ENCODE assay signal across 1 cellular context in the genomic region with DNA sequence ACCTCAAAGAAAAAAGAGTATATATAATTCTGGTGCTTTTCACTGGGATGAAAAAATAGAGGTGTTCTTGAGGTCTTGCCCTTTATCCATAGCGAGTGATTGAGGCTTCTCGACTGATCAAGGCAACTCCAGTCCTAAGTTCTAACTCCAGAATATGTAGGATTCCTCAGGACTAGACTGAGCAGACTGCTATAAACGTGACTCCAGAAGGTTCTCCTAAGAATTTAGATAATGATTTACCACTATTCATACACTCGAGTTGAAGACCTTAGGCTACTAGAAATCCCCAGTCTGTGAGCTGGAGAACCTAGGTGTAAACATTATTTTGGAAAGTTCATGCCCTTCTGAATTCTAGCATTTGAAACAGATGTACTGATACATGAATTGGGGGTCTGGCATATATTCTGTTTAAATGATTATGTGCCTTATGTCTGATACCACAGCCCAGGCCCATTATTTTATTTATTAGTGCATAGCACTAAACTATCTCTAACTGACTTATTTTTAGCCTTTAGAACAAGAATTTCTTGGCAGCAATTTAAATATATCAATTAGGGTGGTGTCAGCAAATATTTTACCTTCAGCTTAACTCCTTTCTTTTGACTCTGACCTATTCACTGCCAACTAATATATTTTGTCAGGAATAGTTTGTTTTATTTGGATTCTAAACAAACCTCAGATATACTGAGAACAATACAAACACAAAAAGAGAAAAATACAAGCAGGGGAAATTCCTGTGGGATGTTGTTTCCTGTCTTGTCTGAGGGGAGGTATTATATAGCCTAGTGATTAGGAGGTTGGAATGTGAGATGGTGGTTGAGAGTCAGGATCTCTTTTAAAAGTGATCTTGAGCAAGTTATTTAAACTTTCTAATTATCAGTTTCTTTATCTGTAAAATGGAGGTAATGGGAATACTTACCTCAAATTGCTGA.
TF ChIP-seq lines count a peak whose summit lies in the region.

No MANE protein-coding gene starts in this region.

TF ChIP-seq in WTC11, 78 proteins besides CTCF, POLR2A, EP300 and RAD21 (continued from another document):
- TF ChIP-seq, protein P1, sequence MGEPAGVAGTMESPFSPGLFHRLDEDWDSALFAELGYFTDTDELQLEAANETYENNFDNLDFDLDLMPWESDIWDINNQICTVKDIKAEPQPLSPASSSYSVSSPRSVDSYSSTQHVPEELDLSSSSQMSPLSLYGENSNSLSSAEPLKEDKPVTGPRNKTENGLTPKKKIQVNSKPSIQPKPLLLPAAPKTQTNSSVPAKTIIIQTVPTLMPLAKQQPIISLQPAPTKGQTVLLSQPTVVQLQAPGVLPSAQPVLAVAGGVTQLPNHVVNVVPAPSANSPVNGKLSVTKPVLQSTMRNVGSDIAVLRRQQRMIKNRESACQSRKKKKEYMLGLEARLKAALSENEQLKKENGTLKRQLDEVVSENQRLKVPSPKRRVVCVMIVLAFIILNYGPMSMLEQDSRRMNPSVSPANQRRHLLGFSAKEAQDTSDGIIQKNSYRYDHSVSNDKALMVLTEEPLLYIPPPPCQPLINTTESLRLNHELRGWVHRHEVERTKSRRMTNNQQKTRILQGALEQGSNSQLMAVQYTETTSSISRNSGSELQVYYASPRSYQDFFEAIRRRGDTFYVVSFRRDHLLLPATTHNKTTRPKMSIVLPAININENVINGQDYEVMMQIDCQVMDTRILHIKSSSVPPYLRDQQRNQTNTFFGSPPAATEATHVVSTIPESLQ (CRISPR knock-in tag; IDR thresholded peaks at IDR 0.05), result no peak
- TF ChIP-seq SMAD4 (CRISPR knock-in tag; IDR thresholded peaks at IDR 0.05), result no peak
- TF ChIP-seq ZSCAN18 (CRISPR knock-in tag; IDR thresholded peaks at IDR 0.05), result no peak
- no peak for TF ChIP-seq TCF7 (CRISPR knock-in tag; IDR thresholded peaks at IDR 0.05; ENCODE audit: low read depth)
